ENCODE assay signal across 13 cellular contexts in the genomic region with DNA sequence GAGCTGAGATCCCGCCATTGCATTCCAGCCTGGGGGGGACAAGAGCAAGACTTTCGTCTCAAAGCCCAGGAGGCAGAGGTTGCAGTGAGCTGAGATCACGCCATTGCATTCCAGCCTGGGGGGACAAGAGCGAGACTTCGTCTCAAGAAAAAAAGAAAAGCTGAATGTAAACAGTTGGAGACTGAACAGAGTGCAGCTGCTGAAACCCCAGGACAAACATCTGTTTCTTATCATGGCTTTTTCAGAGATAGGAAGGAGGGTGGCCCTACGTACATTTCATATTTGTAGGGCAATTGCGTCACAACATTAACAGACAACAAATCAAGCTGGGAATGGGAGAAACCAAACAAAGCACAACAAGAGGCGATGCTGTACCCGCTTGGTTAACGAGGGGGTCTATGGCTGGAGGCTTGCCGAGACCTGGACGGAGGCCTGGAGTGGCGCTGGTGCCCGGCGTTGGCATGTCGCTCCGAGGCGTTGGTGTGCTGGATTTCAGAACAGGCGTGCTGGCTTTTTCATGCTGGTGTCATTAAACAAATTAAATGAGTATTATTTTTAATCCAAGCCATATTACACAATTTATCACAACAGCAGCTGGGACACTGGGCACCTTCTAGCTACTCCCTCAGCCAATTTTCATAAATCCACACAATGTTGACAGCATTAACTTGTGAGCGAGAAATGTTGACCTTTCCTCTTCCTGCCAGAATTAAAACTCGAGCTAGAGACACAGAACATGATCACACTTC.
DNase-seq lines count a peak whose midpoint lies in the region; ATAC-seq and TF ChIP-seq lines count a peak whose summit lies in the region.
"Had no signal": no experiment of that assay in that cellular context is flagged by ENCODE, and none has a peak within 500 bp of the region (broad histone marks: within the 10 kb centered on the region; RNA-seq: fewer than 3 reads in every experiment).

No MANE protein-coding gene starts in this region.

- no peak overlapping the region for H3K4me3 ChIP-seq in fibroblast of pulmonary artery (replicated peaks; ENCODE audit: low read depth, low read length)
- peak overlapping the region in 1 of 2 donors; percentile 12 for H3K4me3 ChIP-seq in muscle layer of duodenum (ENCODE audit: low read depth in 1 of 2, low read length in 2 of 2)
- H3K4me3 ChIP-seq in aorta (ENCODE audit: low read length in 2 of 2): no peak overlapping the region
- H3K4me3 ChIP-seq in MG63: no peak overlapping the region
- H3K4me3 ChIP-seq: A549, GM12878 had no signal

- DNase-seq in Right ventricle myocardium inferior (ENCODE audit: missing footprints): no peak
- DNase-seq in cardiac septum (ENCODE audit: low spot score): no peak
- DNase-seq in fibroblast of pulmonary artery (ENCODE audit: low read depth): peak; percentile 94
- DNase-seq in aorta: peak; percentile 68 to 86
- DNase-seq in MG63: no peak
- no peak for DNase-seq in MV-4-11 (lab: John Stamatoyannopoulos, UW)
- DNase-seq in NCI-H2196 (lab: John Stamatoyannopoulos, UW; ENCODE audit: unreplicated experiment): no peak
- DNase-seq: naive thymus-derived CD8-positive, alpha-beta T cell; T-helper 9 cell had no signal

- ATAC-seq in Right ventricle myocardium inferior (peak; percentile 93), aorta (ENCODE audit: low FRiP score) (peak; percentile 93)
- ATAC-seq: A549; activated T-helper 17 cell treated with anti-CD3 and anti-CD28 coated beads, Interleukin-2, amount 50 U/mL, for 72 hours; GM12878; naive thymus-derived CD8-positive, alpha-beta T cell had no signal

- H3K9me3 ChIP-seq in muscle layer of duodenum (ENCODE audit: control insufficient read depth in 1 of 2, low read length in 2 of 2) (no peaks in the 10 kb centered on the region), aorta (ENCODE audit: control insufficient read depth, low read length) (no peaks in the 10 kb centered on the region), MG63 (no peaks in the 10 kb centered on the region)
- H3K9me3 ChIP-seq: A549 had no signal

- peak overlapping the region; percentile 69 for H3K27ac ChIP-seq in muscle layer of duodenum (ENCODE audit: low read length)
- H3K27ac ChIP-seq in aorta (ENCODE audit: low read depth in 1 of 2, low read length in 2 of 2): peak overlapping the region; percentile 31 to 78
- H3K27ac ChIP-seq: A549 had no signal

- H3K27me3 ChIP-seq in muscle layer of duodenum (ENCODE audit: low read depth, low read length): no peaks in the 10 kb centered on the region
- no peaks in the 10 kb centered on the region for H3K27me3 ChIP-seq in aorta (ENCODE audit: control insufficient read depth in 1 of 2, insufficient read depth in 2 of 2, low read length in 1 of 2)
- no peaks in the 10 kb centered on the region for H3K27me3 ChIP-seq in MG63

- intact Hi-C loops in Right ventricle myocardium inferior (cut with DNase I): loop anchor here (5.0 kb wide), 1 partner anchor 61 kb away; no protein-coding TSS in a partner anchor
- intact Hi-C loops in cardiac septum (cut with DNase I): loop anchor here (2.0 to 10.0 kb wide), 4 partner anchors 54 to 1288 kb away; partner anchors contain the start of gene TLE1
- intact Hi-C loops in aorta (cut with DNase I): loop anchor here in 1 of 2 donors (5.0 kb wide), 1 partner anchor 74 kb away; the partner anchor contains the start of gene TLE1

- WGBS in aorta, 2 donors: 4 to 8% methylated on average over 21 of the region's 21 CpGs

- TF ChIP-seq CTCF in fibroblast of pulmonary artery (IDR thresholded peaks at IDR 0.05; ENCODE audit: low read length, missing control alignments): no peak

- peaks cover 8 to 10% of the 10 kb centered on the region in 2 donors for H3K36me3 ChIP-seq in muscle layer of duodenum (ENCODE audit: control insufficient read depth in 1 of 2, insufficient read depth in 2 of 2, low read length in 2 of 2)
- H3K36me3 ChIP-seq in aorta (ENCODE audit: control insufficient read depth in 1 of 2, insufficient read depth in 2 of 2, low read length in 1 of 2): peaks cover 0 to 7% of the 10 kb centered on the region in 2 donors
- H3K36me3 ChIP-seq in MG63: no peaks in the 10 kb centered on the region

- H3K4me1 ChIP-seq in muscle layer of duodenum (ENCODE audit: control insufficient read depth in 1 of 2, insufficient read depth in 2 of 2, low read length in 2 of 2): peaks cover 0 to 30% of the 10 kb centered on the region in 2 donors
- H3K4me1 ChIP-seq in aorta (ENCODE audit: control insufficient read depth in 1 of 2, insufficient read depth in 2 of 2, low read length in 2 of 2): peaks cover 0 to 3% of the 10 kb centered on the region in 2 donors

Comparison
In these comparisons a context has a peak if more than half of its experiments do, and no peak if none do; other contexts are left out.
1. DNase-seq: peak in fibroblast of pulmonary artery (single experiment) and aorta (2 of 2); none in Right ventricle myocardium inferior (single experiment), cardiac septum (single experiment), MG63 (single experiment), MV-4-11 (single experiment) and NCI-H2196 (single experiment).